11 cellular contexts compared by ENCODE assay signal in genomic region chr16:69386596-69386995, GRCh38. TPM values are rescaled to one million over a fixed set of nuclear protein-coding genes. Genes with fewer than 3 reads are reported as not detected.
DNase-seq lines count a peak whose midpoint lies in the region; ATAC-seq and TF ChIP-seq lines count a peak whose summit lies in the region.
"Had no signal": no experiment of that assay in that cellular context is flagged by ENCODE, and none has a peak within 500 bp of the region (broad histone marks: within the 10 kb centered on the region; RNA-seq: fewer than 3 reads in every experiment).

No MANE protein-coding gene starts in this region.

- H3K27ac Mint-ChIP-seq in activated CD4-positive, alpha-beta T cell treated with anti-CD3 and anti-CD28 coated beads, Interleukin-2, amount 10 ng/mL, durations not matched to agents 24 days and 14 days, result peak overlapping the region; percentile 87

- intact Hi-C loops in activated CD4-positive, alpha-beta T cell treated with anti-CD3 and anti-CD28 coated beads, Interleukin-2, amount 10 ng/mL, durations not matched to agents 24 days and 14 days (cut with micrococcal nuclease), result loop anchor here (10.0 kb wide), 1 partner anchor 958 kb away; the partner anchor contains the start of gene DDX19A
- intact Hi-C loops in mammary epithelial cell (cut with micrococcal nuclease), result no loop called here
- intact Hi-C loops in gastrocnemius medialis (cut with DNase I; ENCODE audit: low total_unique reads), result loop anchor here (2.0 to 5.0 kb wide), 2 partner anchors 180 to 199 kb away; partner anchors contain the start of gene SNTB2

- no peaks in the 10 kb centered on the region for H3K9me3 ChIP-seq in OCI-LY1 (ENCODE audit: low read length)
- no peaks in the 10 kb centered on the region for H3K9me3 ChIP-seq in mammary epithelial cell (replicated peaks; ENCODE audit: insufficient read depth, low read length)
- H3K9me3 ChIP-seq in gastrocnemius medialis, result no peaks in the 10 kb centered on the region
- H3K9me3 ChIP-seq: Peyer's patch had no signal

- H4K20me1 ChIP-seq in OCI-LY1 (ENCODE audit: insufficient read depth, low read length) (no peaks in the 10 kb centered on the region), mammary epithelial cell (ENCODE audit: insufficient read depth, low read length) (no peaks in the 10 kb centered on the region)

- H3K9ac ChIP-seq in OCI-LY1 (ENCODE audit: low read length), result no peak overlapping the region; the same call in 1 of the 2 replicates
- H3K9ac ChIP-seq in mammary epithelial cell (ENCODE audit: insufficient read depth, low read length), result no peak overlapping the region

- no peak for TF ChIP-seq POLR2A in gastrocnemius medialis (IDR thresholded peaks at IDR 0.05)

- H3K4me1 ChIP-seq in OCI-LY1 (ENCODE audit: insufficient read depth, low read length, severe bottlenecking) (peaks cover 16% of the 10 kb centered on the region), mammary epithelial cell (ENCODE audit: insufficient read depth, low read length) (peaks cover 8% of the 10 kb centered on the region), gastrocnemius medialis (peaks cover 8 to 12% of the 10 kb centered on the region in 2 donors)

- dilution Hi-C loops in mammary epithelial cell (cut with HindIII; ENCODE audit: low sequenced_read_pairs), result no loop called here

- no peak for ATAC-seq in gastrocnemius medialis
- no peak for ATAC-seq in GM18873 (IDR thresholded peaks at IDR 0.05; ENCODE audit: low FRiP score, unreplicated experiment)

- H3K27ac ChIP-seq in OCI-LY1 (ENCODE audit: low read depth, low read length, poor library complexity, severe bottlenecking) (no peak overlapping the region), mammary epithelial cell (ENCODE audit: insufficient read depth, low read depth, low read length) (no peak overlapping the region), gastrocnemius medialis (peak overlapping the region; percentile 84 to 95 (median 86))

- TF ChIP-seq CTCF in OCI-LY1 (IDR thresholded peaks at IDR 0.05; ENCODE audit: low read length) (no peak), mammary epithelial cell (conservative IDR thresholded peaks at IDR 0.05 in 1 of 2, IDR thresholded peaks at IDR 0.05 in 1 of 2; ENCODE audit: extremely low read depth in 1 of 2, insufficient read depth in 1 of 2, low read depth in 1 of 2, low read length in 2 of 2) (no peak), gastrocnemius medialis (IDR thresholded peaks at IDR 0.05 in 4 of 5, conservative IDR thresholded peaks at IDR 0.05 in 1 of 5) (no peak)

- H3K27me3 ChIP-seq in OCI-LY1 (ENCODE audit: insufficient read depth, low read length), result no peaks in the 10 kb centered on the region
- no peaks in the 10 kb centered on the region for H3K27me3 ChIP-seq in mammary epithelial cell (ENCODE audit: insufficient read depth, low read length)
- no peaks in the 10 kb centered on the region for H3K27me3 ChIP-seq in gastrocnemius medialis
- H3K27me3 ChIP-seq: Peyer's patch had no signal

- H3K4me1 Mint-ChIP-seq in activated CD4-positive, alpha-beta T cell treated with anti-CD3 and anti-CD28 coated beads, Interleukin-2, amount 10 ng/mL, durations not matched to agents 24 days and 14 days, result peaks cover 21% of the 10 kb centered on the region

- no peaks in the 10 kb centered on the region for H3F3A ChIP-seq in OCI-LY1 (ENCODE audit: insufficient read depth, low read length)

- peaks cover 28% of the 10 kb centered on the region for H3K79me2 ChIP-seq in OCI-LY1 (ENCODE audit: insufficient read depth, low read length)
- H3K79me2 ChIP-seq in mammary epithelial cell (ENCODE audit: insufficient read depth, low read length), result peaks cover 40% of the 10 kb centered on the region

- peaks cover 27% of the 10 kb centered on the region for H3K36me3 Mint-ChIP-seq in activated CD4-positive, alpha-beta T cell treated with anti-CD3 and anti-CD28 coated beads, Interleukin-2, amount 10 ng/mL, durations not matched to agents 24 days and 14 days (ENCODE audit: low read depth)

- no peak for DNase-seq in activated CD4-positive, alpha-beta T cell treated with anti-CD3 and anti-CD28 coated beads, Interleukin-2, amount 10 ng/mL, durations not matched to agents 24 days and 14 days
- DNase-seq in activated CD4-positive, alpha-beta T cell treated with anti-CD3 and anti-CD28 coated beads for 48 hours, result no peak
- DNase-seq in mammary epithelial cell, result no peak
- no peak for DNase-seq in gastrocnemius medialis
- DNase-seq in NCI-H2029 (lab: John Stamatoyannopoulos, UW), result no peak
- DNase-seq in DMS153 treated with DMSO at 0.1 percent for 48 hours (lab: John Stamatoyannopoulos, UW; ENCODE audit: unreplicated experiment), result no peak

- H3K4me2 ChIP-seq in OCI-LY1 (ENCODE audit: low read length) (peak overlapping the region; percentile 46; the same call in 1 of the 2 replicates), mammary epithelial cell (ENCODE audit: insufficient read depth, low read depth, low read length) (no peak overlapping the region)

- in situ Hi-C loops in mammary epithelial cell (cut with MboI; ENCODE audit: low sequenced_read_pairs in 2 of 2), result no loop called here
- in situ Hi-C loops in gastrocnemius medialis (cut with MboI; ENCODE audit: low sequenced_read_pairs in 4 of 4), result loop anchor here in 1 of 4 donors (25.0 kb wide), 1 partner anchor 376 kb away; the partner anchor contains the start of genes NOB1 and WWP2

- H2AFZ ChIP-seq in OCI-LY1 (ENCODE audit: low read length) (0 out of 2 replicates have a peak overlapping the region, but pooled peaks have one; percentile 85), mammary epithelial cell (ENCODE audit: low read depth, low read length) (peak overlapping the region; percentile 8)

- H3K9me2 ChIP-seq in OCI-LY1 (ENCODE audit: low read depth, low read length), result no peaks in the 10 kb centered on the region

- 100% methylated on average over 1 of the region's 1 CpG for WGBS in mammary epithelial cell (ENCODE audit: low coverage, missing lambda C conversion rate)

- H3K4me3 ChIP-seq in OCI-LY1 (ENCODE audit: low read depth, low read length, poor library complexity, severe bottlenecking) (peak overlapping the region; percentile 68), mammary epithelial cell (replicated peaks in 1 of 3; ENCODE audit: insufficient read depth in 1 of 3, low read depth in 2 of 3, low read length in 3 of 3) (peak overlapping the region in 1 of 3 experiments; percentile 79), gastrocnemius medialis (peak overlapping the region in 1 of 4 donors; percentile 82)

- no TSS peak for BruUV-seq in mammary epithelial cell (replicated peaks; lab: Mats Ljungman, UMichigan)

- H3K9me3 Mint-ChIP-seq in activated CD4-positive, alpha-beta T cell treated with anti-CD3 and anti-CD28 coated beads, Interleukin-2, amount 10 ng/mL, durations not matched to agents 24 days and 14 days, result no peaks in the 10 kb centered on the region

- H3K27me3 Mint-ChIP-seq in activated CD4-positive, alpha-beta T cell treated with anti-CD3 and anti-CD28 coated beads, Interleukin-2, amount 10 ng/mL, durations not matched to agents 24 days and 14 days, result no peaks in the 10 kb centered on the region

- H3K36me3 ChIP-seq in OCI-LY1 (ENCODE audit: insufficient read depth, low read length) (peaks cover 29% of the 10 kb centered on the region), mammary epithelial cell (ENCODE audit: insufficient read depth, low read length) (peaks cover 16% of the 10 kb centered on the region), gastrocnemius medialis (peaks cover 0 to 28% of the 10 kb centered on the region in 2 donors)

- CTCF ChIA-PET in mammary epithelial cell (lab: Charles Lee; ENCODE audit: low non-redundant PET), result no interaction called here

- no peak overlapping the region for H3K4me3 Mint-ChIP-seq in activated CD4-positive, alpha-beta T cell treated with anti-CD3 and anti-CD28 coated beads, Interleukin-2, amount 10 ng/mL, durations not matched to agents 24 days and 14 days

RNA-seq across cellular contexts. Expression of gene TERF2, which starts 0.8 kb away (rescaled TPM):
- total RNA-seq in activated CD4-positive, alpha-beta T cell treated with anti-CD3 and anti-CD28 coated beads, Interleukin-2, amount 10 ng/mL, durations not matched to agents 24 days and 14 days, result 58.3 and 71.1 TPM in 2 replicates
- total RNA-seq in mammary epithelial cell (10 to 100 TPM; 13.2 to 32.8 TPM), gastrocnemius medialis (10 to 100 TPM; 11.9 to 38.9 (median 15.2) TPM)
- 14.5 TPM for polyA plus RNA-seq in mammary epithelial cell
- polyA minus RNA-seq in mammary epithelial cell, result 67.6 TPM

RNA-seq across cellular contexts. Expression of gene TMED6, which starts 35.0 kb away (rescaled TPM):
- total RNA-seq in activated CD4-positive, alpha-beta T cell treated with anti-CD3 and anti-CD28 coated beads, Interleukin-2, amount 10 ng/mL, durations not matched to agents 24 days and 14 days, result 1.6 and 1.7 TPM in 2 replicates
- total RNA-seq in mammary epithelial cell (under 1 TPM; 0.17 to 0.56 TPM), gastrocnemius medialis (1 to 10 TPM in 1 of 4 donors, not detected in 3; 1.3 TPM)
- not detected for polyA plus RNA-seq in mammary epithelial cell
- not detected for polyA minus RNA-seq in mammary epithelial cell
- total RNA-seq: fibroblast of lung had no signal
- polyA plus RNA-seq: AG04450 had no signal

RNA-seq across cellular contexts. Expression of gene CYB5B, which starts 37.8 kb away (rescaled TPM):
- total RNA-seq in activated CD4-positive, alpha-beta T cell treated with anti-CD3 and anti-CD28 coated beads, Interleukin-2, amount 10 ng/mL, durations not matched to agents 24 days and 14 days, result 154 and 166 TPM in 2 replicates
- total RNA-seq in mammary epithelial cell (100 to 1,000 TPM in 1 of 2 donors, 10 to 100 TPM in 1; 96.5 to 174 TPM), gastrocnemius medialis (10 to 100 TPM; 18.5 to 50.1 (median 26.3) TPM)
- 222 TPM for polyA plus RNA-seq in mammary epithelial cell
- 340 TPM for polyA minus RNA-seq in mammary epithelial cell

RNA-seq across cellular contexts. Expression of gene NIP7, which starts 47.0 kb away (rescaled TPM):
- total RNA-seq in activated CD4-positive, alpha-beta T cell treated with anti-CD3 and anti-CD28 coated beads, Interleukin-2, amount 10 ng/mL, durations not matched to agents 24 days and 14 days, result 81.2 and 84.8 TPM in 2 replicates
- 10 to 100 TPM; 24.8 to 43.2 TPM for total RNA-seq in mammary epithelial cell
- 19.7 TPM for polyA plus RNA-seq in mammary epithelial cell
- 52.6 TPM for polyA minus RNA-seq in mammary epithelial cell
- total RNA-seq in gastrocnemius medialis, result 10 to 100 TPM in 2 of 4 donors, 1 to 10 TPM in 2; 7.3 to 13.5 (median 9.7) TPM

RNA-seq across cellular contexts. Expression of gene COG8, which starts 47.2 kb away (rescaled TPM):
- 44.1 and 44.6 TPM in 2 replicates for total RNA-seq in activated CD4-positive, alpha-beta T cell treated with anti-CD3 and anti-CD28 coated beads, Interleukin-2, amount 10 ng/mL, durations not matched to agents 24 days and 14 days
- 10 to 100 TPM; 24.3 to 32.7 TPM for total RNA-seq in mammary epithelial cell
- 25.8 TPM for polyA plus RNA-seq in mammary epithelial cell
- polyA minus RNA-seq in mammary epithelial cell, result 26.5 TPM
- total RNA-seq in gastrocnemius medialis, result 10 to 100 TPM; 41.2 to 56.5 (median 52.1) TPM

Comparison
In these comparisons a context has a peak if more than half of its experiments do, and no peak if none do; other contexts are left out.
1. H3K27ac ChIP-seq: peak in gastrocnemius medialis (4 of 4); none in OCI-LY1 (single experiment) and mammary epithelial cell (single experiment).